Comparison of ENCODE assay signal across 1 cellular context in the genomic region with DNA sequence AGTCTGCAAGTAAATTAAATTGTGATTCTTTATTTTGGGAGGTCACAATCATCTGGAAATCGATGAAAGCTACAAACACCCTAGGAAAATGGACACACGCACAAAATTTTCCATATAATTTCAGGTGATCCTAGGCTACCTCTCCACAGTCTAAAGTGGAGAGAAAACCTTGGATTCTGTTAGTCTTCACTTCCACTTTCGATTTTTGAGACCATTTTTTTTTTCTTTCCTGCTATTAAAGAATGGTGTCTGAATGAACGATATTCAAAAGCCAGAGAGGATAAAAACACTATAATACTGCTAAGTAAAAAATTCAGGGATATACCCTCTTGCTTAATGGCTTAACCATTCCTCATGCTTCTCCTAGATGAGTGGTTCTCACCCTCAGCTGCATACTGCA.
TF ChIP-seq lines count a peak whose summit lies in the region.

No MANE protein-coding gene starts in this region.

TF ChIP-seq in IMR-90, 13 proteins besides CTCF, POLR2A, EP300 and RAD21:
- no peak for TF ChIP-seq FOS (IDR thresholded peaks at IDR 0.05; ENCODE audit: low read depth, low read length)
- TF ChIP-seq NFE2L2 (IDR thresholded peaks at IDR 0.05; ENCODE audit: low read depth, low read length) = no peak
- no peak for TF ChIP-seq USF2 (IDR thresholded peaks at IDR 0.05; ENCODE audit: low read depth, low read length)
- TF ChIP-seq MAFK (IDR thresholded peaks at IDR 0.05; ENCODE audit: low read depth, low read length) = no peak
- TF ChIP-seq RFX5 (IDR thresholded peaks at IDR 0.05; ENCODE audit: low read depth, low read length) = no peak
- no peak for TF ChIP-seq CEBPB (IDR thresholded peaks at IDR 0.05; ENCODE audit: low read depth, low read length)
- no peak for TF ChIP-seq MAZ (IDR thresholded peaks at IDR 0.05; ENCODE audit: borderline replicate concordance, low read depth, low read length)
- no peak for TF ChIP-seq CHD1 (IDR thresholded peaks at IDR 0.05; ENCODE audit: low read depth, low read length)
- TF ChIP-seq SMC3 (IDR thresholded peaks at IDR 0.05; ENCODE audit: low read depth, low read length) = no peak
- TF ChIP-seq MXI1 (IDR thresholded peaks at IDR 0.05; ENCODE audit: borderline replicate concordance, low read depth, low read length) = no peak
- TF ChIP-seq, protein P1, sequence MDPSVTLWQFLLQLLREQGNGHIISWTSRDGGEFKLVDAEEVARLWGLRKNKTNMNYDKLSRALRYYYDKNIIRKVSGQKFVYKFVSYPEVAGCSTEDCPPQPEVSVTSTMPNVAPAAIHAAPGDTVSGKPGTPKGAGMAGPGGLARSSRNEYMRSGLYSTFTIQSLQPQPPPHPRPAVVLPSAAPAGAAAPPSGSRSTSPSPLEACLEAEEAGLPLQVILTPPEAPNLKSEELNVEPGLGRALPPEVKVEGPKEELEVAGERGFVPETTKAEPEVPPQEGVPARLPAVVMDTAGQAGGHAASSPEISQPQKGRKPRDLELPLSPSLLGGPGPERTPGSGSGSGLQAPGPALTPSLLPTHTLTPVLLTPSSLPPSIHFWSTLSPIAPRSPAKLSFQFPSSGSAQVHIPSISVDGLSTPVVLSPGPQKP (IDR thresholded peaks at IDR 0.05; ENCODE audit: borderline replicate concordance, low read depth, low read length) = no peak
